ENCODE assay signal across 8 cellular contexts in the genomic region with DNA sequence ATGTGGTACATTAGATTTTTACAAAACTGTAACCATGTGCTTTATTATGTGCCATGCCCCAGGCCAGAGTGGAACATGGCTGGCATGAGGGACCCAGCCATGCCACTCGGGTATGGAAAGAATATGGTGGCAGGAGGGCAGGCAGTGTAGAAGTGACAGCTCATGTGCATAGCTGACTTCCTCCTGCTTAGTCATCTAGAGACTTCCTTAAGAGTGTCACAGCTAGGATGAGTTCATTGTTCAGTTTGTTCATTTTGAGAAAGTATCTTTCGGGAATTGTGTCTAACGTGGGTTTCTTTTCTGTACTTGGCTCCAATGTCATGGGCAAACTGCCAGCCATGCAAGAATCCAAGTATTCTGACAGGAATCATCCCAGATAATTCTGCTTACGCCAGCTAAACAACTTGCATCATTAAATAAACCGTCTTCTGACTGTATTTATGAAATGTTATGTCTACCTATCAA.
A peak's percentile ranks its signal among the peaks of the same experiment; 100 is the strongest.
DNase-seq lines count a peak whose midpoint lies in the region; ATAC-seq and TF ChIP-seq lines count a peak whose summit lies in the region.

No MANE protein-coding gene starts in this region.

- peak overlapping the region; percentile 15 for H3K4me3 Mint-ChIP-seq in activated naive CD4-positive, alpha-beta T cell treated with anti-CD3 and anti-CD28 coated beads, Interleukin-2, amount 50 U/mL, for 24 hours

- peaks cover 40% of the 10 kb centered on the region for H3K4me1 ChIP-seq in suprapubic skin

- no peaks in the 10 kb centered on the region for H3K27me3 ChIP-seq in suprapubic skin

- peaks cover 32% of the 10 kb centered on the region for H3K36me3 ChIP-seq in suprapubic skin

- H3K9me3 Mint-ChIP-seq in activated naive CD4-positive, alpha-beta T cell treated with anti-CD3 and anti-CD28 coated beads, Interleukin-2, amount 50 U/mL, for 24 hours, result no peaks in the 10 kb centered on the region

- H3K27ac ChIP-seq in suprapubic skin, result peak overlapping the region; percentile 76

- DNase-seq in kidney glomerular epithelial cell (lab: John Stamatoyannopoulos, UW) (peak; percentile 22), suprapubic skin (ENCODE audit: low spot score in 2 of 2) (peak; percentile 78 to 83), pons (ENCODE audit: low spot score) (no peak), NK-92 (lab: John Stamatoyannopoulos, UW; ENCODE audit: unreplicated experiment) (no peak), HUDEP-2 (lab: John Stamatoyannopoulos, UW; ENCODE audit: unreplicated experiment in 76 of 76) (no peak)

- no peaks in the 10 kb centered on the region for H3K9me3 ChIP-seq in suprapubic skin

- H3K4me1 Mint-ChIP-seq in activated naive CD4-positive, alpha-beta T cell treated with anti-CD3 and anti-CD28 coated beads, Interleukin-2, amount 50 U/mL, for 24 hours, result peaks cover 83% of the 10 kb centered on the region

- 43% methylated on average over 5 of the region's 5 CpGs for WGBS in suprapubic skin

- no peaks in the 10 kb centered on the region for H3K27me3 Mint-ChIP-seq in activated naive CD4-positive, alpha-beta T cell treated with anti-CD3 and anti-CD28 coated beads, Interleukin-2, amount 50 U/mL, for 24 hours

- peak overlapping the region; percentile 85 for H3K27ac Mint-ChIP-seq in activated naive CD4-positive, alpha-beta T cell treated with anti-CD3 and anti-CD28 coated beads, Interleukin-2, amount 50 U/mL, for 24 hours

- no peak for TF ChIP-seq EP300 in suprapubic skin (IDR thresholded peaks at IDR 0.05)

- no peak overlapping the region for H3K4me3 ChIP-seq in suprapubic skin

- ATAC-seq in GM18867 (IDR thresholded peaks at IDR 0.05; ENCODE audit: unreplicated experiment) (peak; percentile 74), HG03354 (IDR thresholded peaks at IDR 0.05; ENCODE audit: poor library complexity, severe bottlenecking, unreplicated experiment) (peak; percentile 64)

- H3K36me3 Mint-ChIP-seq in activated naive CD4-positive, alpha-beta T cell treated with anti-CD3 and anti-CD28 coated beads, Interleukin-2, amount 50 U/mL, for 24 hours, result peaks cover 40% of the 10 kb centered on the region

- no peak for TF ChIP-seq POLR2A in suprapubic skin (IDR thresholded peaks at IDR 0.05)

- TF ChIP-seq CTCF in suprapubic skin (IDR thresholded peaks at IDR 0.05), result no peak

Comparison
In these comparisons a context has a peak if more than half of its experiments do, and no peak if none do; other contexts are left out.
1. DNase-seq: peak in kidney glomerular epithelial cell (single experiment) and suprapubic skin (2 of 2); none in pons (single experiment), NK-92 (single experiment) and HUDEP-2 (0 of 76).